8 cellular contexts compared by ENCODE assay signal in the genomic region with DNA sequence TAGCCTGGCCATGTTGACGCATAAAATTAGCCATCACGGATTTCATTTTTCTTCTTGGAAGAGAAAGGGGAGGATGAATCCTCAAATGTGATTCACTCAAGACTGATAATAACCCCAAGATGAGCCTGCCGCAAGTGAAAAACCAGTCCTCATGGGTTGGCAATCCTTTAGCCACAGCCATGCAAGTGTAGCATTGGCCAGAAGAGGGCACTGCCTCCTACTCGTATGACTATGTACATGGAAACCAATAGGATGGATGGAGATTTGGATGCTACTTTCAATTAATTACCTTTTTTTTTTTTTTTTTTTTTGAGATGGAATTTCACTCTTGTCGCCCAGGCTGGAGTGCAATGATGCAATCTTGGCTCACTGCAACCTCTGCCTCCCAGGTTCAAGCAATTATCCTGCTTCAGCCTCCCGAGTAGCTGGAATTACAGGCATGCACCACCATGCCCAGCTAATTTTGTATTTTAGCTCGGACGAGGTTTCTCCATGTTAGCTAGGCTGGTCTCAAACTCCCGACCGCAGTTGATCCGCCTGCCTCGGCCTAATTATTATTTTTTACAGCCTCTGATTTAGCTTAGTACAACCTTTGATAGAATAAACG. TPM values are rescaled to one million over a fixed set of nuclear protein-coding genes. Genes with fewer than 3 reads are reported as not detected.
A peak's percentile ranks its signal among the peaks of the same experiment; 100 is the strongest.
DNase-seq lines count a peak whose midpoint lies in the region; ATAC-seq and TF ChIP-seq lines count a peak whose summit lies in the region.
"Not testable (repeated sequence)": the region's sequence is repeated elsewhere in the genome, so short reads cannot be mapped to it uniquely, and the experiment has no call there.

No MANE protein-coding gene starts in this region.

- not testable (repeated sequence) for H4K20me1 ChIP-seq in Karpas-422 (ENCODE audit: insufficient read depth, low read depth, low read length); OCI-LY3 (ENCODE audit: insufficient read depth, low read length)

- peak overlapping the region; percentile 22 for H3K9ac ChIP-seq in Karpas-422 (ENCODE audit: low read length)
- H3K9ac ChIP-seq in OCI-LY3 (ENCODE audit: low read length), result peak overlapping the region; percentile 58

- H3K4me1 ChIP-seq in Karpas-422 (ENCODE audit: low read length), result peaks cover 11% of the 10 kb centered on the region
- H3K4me1 ChIP-seq in OCI-LY3 (ENCODE audit: low read length), result not testable (repeated sequence)

- peak overlapping the region; percentile 25; the same call in 1 of the 2 replicates for H3K4me3 ChIP-seq in Karpas-422 (ENCODE audit: low read length)
- peak overlapping the region; percentile 75 for H3K4me3 ChIP-seq in OCI-LY3 (ENCODE audit: low read length)

- not testable (repeated sequence) for H3K9me3 ChIP-seq in Karpas-422 (ENCODE audit: low read length); OCI-LY3 (ENCODE audit: insufficient read depth, low read length)

- not testable (repeated sequence) for H3K79me2 ChIP-seq in Karpas-422 (ENCODE audit: low read length); OCI-LY3 (ENCODE audit: low read length)

- H3K4me2 ChIP-seq in Karpas-422 (ENCODE audit: low read depth, low read length, poor library complexity, severe bottlenecking) (peak overlapping the region; percentile 55), OCI-LY3 (ENCODE audit: low read length) (peak overlapping the region; percentile 98)

- not testable (repeated sequence) for H3K27ac Mint-ChIP-seq in endothelial cell (ENCODE audit: unreplicated experiment); mesothelial cell of epicardium

- not testable (repeated sequence) for H3K27me3 ChIP-seq in Karpas-422 (ENCODE audit: low read length); OCI-LY3 (ENCODE audit: low read depth, low read length)

- not testable (repeated sequence) for H3K36me3 ChIP-seq in Karpas-422 (ENCODE audit: insufficient read depth, low read length); OCI-LY3 (replicated peaks; ENCODE audit: low read depth, low read length)

- H3K4me3 Mint-ChIP-seq in endothelial cell (ENCODE audit: unreplicated experiment); mesothelial cell of epicardium: not testable (repeated sequence)

- DNase-seq in D341Med (ENCODE audit: low spot score), result peak; percentile 79
- DNase-seq in Karpas-422, result peak; percentile 92
- DNase-seq in activated CD8-positive, alpha-beta memory T cell treated with anti-CD3 and anti-CD28 coated beads, Interleukin-2, amount 50 U/mL, for 1 hour (ENCODE audit: extremely low read depth), result peak; percentile 51
- peak; percentile 70 for DNase-seq in endothelial cell (ENCODE audit: low spot score)
- DNase-seq in mesothelial cell of epicardium (ENCODE audit: low spot score in 2 of 2, unreplicated experiment in 2 of 2), result peak; percentile 28 to 77
- DNase-seq in stimulated activated CD8-positive, alpha-beta memory T cell treated with anti-CD3 and anti-CD28 coated beads, Interleukin-15, amount 100 ng/mL, for 4 hours (ENCODE audit: low read depth in 2 of 2), result peak; percentile 43 to 44

- not testable (repeated sequence) for H3K27ac ChIP-seq in Karpas-422 (ENCODE audit: low read length); OCI-LY3 (ENCODE audit: low read length)

- not testable (repeated sequence) for H3K36me3 Mint-ChIP-seq in endothelial cell (ENCODE audit: low read depth, unreplicated experiment); mesothelial cell of epicardium

- H2AFZ ChIP-seq in Karpas-422 (ENCODE audit: low read length) (peak overlapping the region; percentile 64; the same call in 1 of the 2 replicates), OCI-LY3 (ENCODE audit: low read depth, low read length) (peak overlapping the region; percentile 99)

- not testable (repeated sequence) for H3K27me3 Mint-ChIP-seq in endothelial cell (ENCODE audit: unreplicated experiment); mesothelial cell of epicardium (ENCODE audit: low read depth)

- peak; percentile 84 for ATAC-seq in GM21529 (IDR thresholded peaks at IDR 0.05; ENCODE audit: unreplicated experiment)

- not testable (repeated sequence) for H3K4me1 Mint-ChIP-seq in endothelial cell (ENCODE audit: unreplicated experiment)
- H3K4me1 Mint-ChIP-seq in mesothelial cell of epicardium, result peaks cover 20% of the 10 kb centered on the region

- TF ChIP-seq CTCF in OCI-LY3 (IDR thresholded peaks at IDR 0.05; ENCODE audit: low read depth, low read length) (peak; percentile 81), endothelial cell (IDR thresholded peaks at IDR 0.05; ENCODE audit: unreplicated experiment) (peak; percentile 69), mesothelial cell of epicardium (IDR thresholded peaks at IDR 0.05; ENCODE audit: unreplicated experiment) (peak; percentile 74)

- H3K9me3 Mint-ChIP-seq in endothelial cell (ENCODE audit: unreplicated experiment); mesothelial cell of epicardium: not testable (repeated sequence)

- H3K9me2 ChIP-seq in Karpas-422 (replicated peaks; ENCODE audit: insufficient read depth, low read length), result not testable (repeated sequence)

RNA-seq across cellular contexts. Expression of a gene that starts 38.2 kb away (rescaled TPM):
- total RNA-seq in Karpas-422 (2014; rRNA removed; shearing (Covaris generic); ENCODE audit: low replicate concordance), result 31.8 and 111 TPM in 2 replicates
- total RNA-seq in endothelial cell (ENCODE audit: unreplicated experiment) (106 TPM), mesothelial cell of epicardium (116 to 120 TPM (median 119 TPM) in 3 replicates)

RNA-seq across cellular contexts. Expression of a gene that starts 39.4 kb away (rescaled TPM):
- total RNA-seq in Karpas-422 (2014; rRNA removed; shearing (Covaris generic); ENCODE audit: low replicate concordance), result not detected in 2 replicates
- 4.1 TPM for total RNA-seq in endothelial cell (ENCODE audit: unreplicated experiment)
- total RNA-seq in mesothelial cell of epicardium, result 17.1 to 19.4 TPM (median 19.2 TPM) in 3 replicates
